Comparison of ENCODE assay signal across 8 cellular contexts in the genomic region with DNA sequence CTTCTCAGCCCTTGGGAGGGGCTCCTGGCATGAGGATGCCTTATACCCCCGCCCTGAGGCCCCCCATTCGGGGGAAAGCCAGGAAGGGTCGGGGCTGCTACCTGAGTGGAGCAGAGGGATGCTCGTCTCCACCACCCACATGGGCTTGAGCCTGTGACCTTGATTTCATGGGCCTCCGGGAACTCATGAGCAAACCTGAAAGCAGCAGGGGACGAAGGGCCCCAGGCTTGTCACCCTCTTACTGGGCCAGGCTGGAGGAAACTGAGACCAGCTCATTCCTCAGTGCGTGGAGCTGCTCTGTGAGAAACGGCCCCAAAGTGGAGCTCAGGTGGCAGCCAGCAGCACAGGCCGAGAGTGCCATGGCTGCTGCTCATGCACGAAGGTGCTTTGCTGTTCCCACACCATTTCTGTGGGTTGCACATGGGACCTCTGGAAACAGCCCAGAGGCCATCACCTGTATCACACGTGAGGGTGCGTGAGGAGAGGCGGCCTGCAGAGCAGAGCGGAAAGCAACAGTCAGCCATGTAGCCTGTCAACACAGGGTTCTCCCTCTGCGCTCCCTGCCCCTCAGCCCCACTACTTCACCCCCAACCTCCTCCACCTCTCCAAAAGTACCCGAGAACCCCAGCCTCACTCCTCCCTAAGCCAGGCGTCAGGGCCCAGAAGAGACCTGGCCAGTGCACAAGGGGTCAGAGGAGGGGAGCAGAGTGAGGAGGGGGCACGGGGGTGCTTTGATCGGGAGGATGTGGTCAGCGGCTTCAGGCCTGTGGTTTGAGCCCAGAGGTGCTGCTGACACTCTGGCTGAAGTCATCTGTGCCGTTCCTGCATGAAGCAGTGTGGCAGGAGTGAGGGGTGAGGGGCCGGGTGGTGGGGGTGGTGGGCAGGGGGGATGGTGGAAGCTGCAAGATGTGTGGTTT.
DNase-seq lines count a peak whose midpoint lies in the region; ATAC-seq, FAIRE-seq and TF ChIP-seq lines count a peak whose summit lies in the region.

No MANE protein-coding gene starts in this region.

- no peak for TF ChIP-seq POLR2A in H54 (IDR thresholded peaks at IDR 0.05; ENCODE audit: low read depth, low read length)

- POLR2A ChIA-PET in HEK293T (lab: Yijun Ruan, JAX), result no interaction called here

- H3K4me3 Mint-ChIP-seq in activated naive CD8-positive, alpha-beta T cell treated with anti-CD3 and anti-CD28 coated beads, Interleukin-2, amount 50 U/mL, for 24 hours, result peak overlapping the region; percentile 64

- ATAC-seq in HG03432 (IDR thresholded peaks at IDR 0.05; ENCODE audit: unreplicated experiment), result peak; percentile 38
- peak; percentile 71 for ATAC-seq in activated naive CD8-positive, alpha-beta T cell treated with anti-CD3 and anti-CD28 coated beads, Interleukin-2, amount 50 U/mL, for 24 hours

- H3K36me3 Mint-ChIP-seq in activated naive CD8-positive, alpha-beta T cell treated with anti-CD3 and anti-CD28 coated beads, Interleukin-2, amount 50 U/mL, for 24 hours (ENCODE audit: low read depth), result no peaks in the 10 kb centered on the region

- H3K27ac Mint-ChIP-seq in activated naive CD8-positive, alpha-beta T cell treated with anti-CD3 and anti-CD28 coated beads, Interleukin-2, amount 50 U/mL, for 24 hours, result peak overlapping the region; percentile 97

- peaks cover 2% of the 10 kb centered on the region for H3K27me3 Mint-ChIP-seq in activated naive CD8-positive, alpha-beta T cell treated with anti-CD3 and anti-CD28 coated beads, Interleukin-2, amount 50 U/mL, for 24 hours

- CTCF ChIA-PET in HEK293T (lab: Yijun Ruan, JAX), result no interaction called here

- no peak for FAIRE-seq in H54 (lab: Jason Lieb, UNC)

- no peaks in the 10 kb centered on the region for H3K9me3 Mint-ChIP-seq in activated naive CD8-positive, alpha-beta T cell treated with anti-CD3 and anti-CD28 coated beads, Interleukin-2, amount 50 U/mL, for 24 hours

- H3K4me1 Mint-ChIP-seq in activated naive CD8-positive, alpha-beta T cell treated with anti-CD3 and anti-CD28 coated beads, Interleukin-2, amount 50 U/mL, for 24 hours, result peaks cover 92% of the 10 kb centered on the region

- peak; percentile 44 for DNase-seq in stimulated activated CD4-positive, alpha-beta T cell treated with anti-CD3 and anti-CD28 coated beads, Interleukin-12 subunit alpha, Interleukin-12 subunit beta, amount 100 ng/mL, for 4 hours
- DNase-seq in stimulated activated CD4-positive, alpha-beta T cell treated with anti-CD3 and anti-CD28 coated beads, Interleukin-4, amount 100 ng/mL, for 4 hours, result no peak
- DNase-seq in activated naive CD8-positive, alpha-beta T cell treated with anti-CD3 and anti-CD28 coated beads, Interleukin-2, amount 50 U/mL, for 24 hours, result peak; percentile 80
- no peak for DNase-seq in effector CD8-positive, alpha-beta T cell (lab: John Stamatoyannopoulos, UW)
- DNase-seq in NCI-H524 (lab: John Stamatoyannopoulos, UW) (no peak), HEK293T (ENCODE audit: extremely low spot score) (no peak), H54 (ENCODE audit: insufficient read length, low spot score) (no peak)

TF ChIP-seq in HEK293T, 16 proteins besides CTCF, POLR2A, EP300 and RAD21:
- TF ChIP-seq NFRKB (IDR thresholded peaks at IDR 0.05) (no peak), ELF4 (IDR thresholded peaks at IDR 0.05) (no peak), SP1 (IDR thresholded peaks at IDR 0.05) (no peak), ARNT (IDR thresholded peaks at IDR 0.05) (no peak), ZNF384 (IDR thresholded peaks at IDR 0.05) (no peak), L3MBTL2 (conservative IDR thresholded peaks at IDR 0.05) (no peak), BHLHE40 (IDR thresholded peaks at IDR 0.05; ENCODE audit: borderline replicate concordance) (no peak), FOXA1 (IDR thresholded peaks at IDR 0.05) (no peak), SUZ12 (IDR thresholded peaks at IDR 0.05) (no peak), FOXK2 (IDR thresholded peaks at IDR 0.05) (no peak), CTBP1 (IDR thresholded peaks at IDR 0.05; ENCODE audit: borderline replicate concordance) (no peak)
- TF ChIP-seq, protein P1, sequence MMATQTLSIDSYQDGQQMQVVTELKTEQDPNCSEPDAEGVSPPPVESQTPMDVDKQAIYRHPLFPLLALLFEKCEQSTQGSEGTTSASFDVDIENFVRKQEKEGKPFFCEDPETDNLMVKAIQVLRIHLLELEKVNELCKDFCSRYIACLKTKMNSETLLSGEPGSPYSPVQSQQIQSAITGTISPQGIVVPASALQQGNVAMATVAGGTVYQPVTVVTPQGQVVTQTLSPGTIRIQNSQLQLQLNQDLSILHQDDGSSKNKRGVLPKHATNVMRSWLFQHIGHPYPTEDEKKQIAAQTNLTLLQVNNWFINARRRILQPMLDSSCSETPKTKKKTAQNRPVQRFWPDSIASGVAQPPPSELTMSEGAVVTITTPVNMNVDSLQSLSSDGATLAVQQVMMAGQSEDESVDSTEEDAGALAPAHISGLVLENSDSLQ (IDR thresholded peaks at IDR 0.05), result no peak
TF ChIP-seq in HEK293T: peak in this region for 0.

Comparison
In these comparisons a context has a peak if more than half of its experiments do, and no peak if none do; other contexts are left out.
1. DNase-seq: peak in stimulated activated CD4-positive, alpha-beta T cell treated with anti-CD3 and anti-CD28 coated beads, Interleukin-12 subunit alpha, Interleukin-12 subunit beta, amount 100 ng/mL, for 4 hours (single experiment) and activated naive CD8-positive, alpha-beta T cell treated with anti-CD3 and anti-CD28 coated beads, Interleukin-2, amount 50 U/mL, for 24 hours (single experiment); none in stimulated activated CD4-positive, alpha-beta T cell treated with anti-CD3 and anti-CD28 coated beads, Interleukin-4, amount 100 ng/mL, for 4 hours (0 of 2), effector CD8-positive, alpha-beta T cell (single experiment), NCI-H524 (0 of 2), HEK293T (single experiment) and H54 (single experiment).